In the genomic region with DNA sequence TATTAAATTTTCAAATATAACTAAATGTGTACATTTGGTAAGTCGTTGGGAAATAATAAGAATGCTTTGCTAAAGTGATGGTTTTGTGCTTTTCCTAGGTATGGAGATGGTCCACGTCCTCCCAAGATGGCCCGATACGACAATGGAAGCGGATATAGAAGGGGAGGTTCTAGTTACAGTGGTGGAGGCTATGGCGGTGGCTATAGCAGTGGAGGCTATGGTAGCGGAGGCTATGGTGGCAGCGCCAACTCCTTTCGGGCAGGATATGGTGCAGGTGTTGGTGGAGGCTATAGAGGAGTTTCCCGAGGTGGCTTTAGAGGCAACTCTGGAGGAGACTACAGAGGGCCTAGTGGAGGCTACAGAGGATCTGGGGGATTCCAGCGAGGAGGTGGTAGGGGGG, we compare ENCODE assay signal across 2 cellular contexts.
TF ChIP-seq lines count a peak whose summit lies in the region.

No MANE protein-coding gene starts in this region.

TF ChIP-seq in HEK293, 187 proteins besides CTCF, POLR2A, EP300 and RAD21:
- TF ChIP-seq, protein P1, sequence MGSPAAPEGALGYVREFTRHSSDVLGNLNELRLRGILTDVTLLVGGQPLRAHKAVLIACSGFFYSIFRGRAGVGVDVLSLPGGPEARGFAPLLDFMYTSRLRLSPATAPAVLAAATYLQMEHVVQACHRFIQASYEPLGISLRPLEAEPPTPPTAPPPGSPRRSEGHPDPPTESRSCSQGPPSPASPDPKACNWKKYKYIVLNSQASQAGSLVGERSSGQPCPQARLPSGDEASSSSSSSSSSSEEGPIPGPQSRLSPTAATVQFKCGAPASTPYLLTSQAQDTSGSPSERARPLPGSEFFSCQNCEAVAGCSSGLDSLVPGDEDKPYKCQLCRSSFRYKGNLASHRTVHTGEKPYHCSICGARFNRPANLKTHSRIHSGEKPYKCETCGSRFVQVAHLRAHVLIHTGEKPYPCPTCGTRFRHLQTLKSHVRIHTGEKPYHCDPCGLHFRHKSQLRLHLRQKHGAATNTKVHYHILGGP (tag by site-specific recombination; IDR thresholded peaks at IDR 0.05) = no peak
- TF ChIP-seq ZNF600 (tag by site-specific recombination; IDR thresholded peaks at IDR 0.05) = 0 out of 2 replicates have a peak, but pooled peaks have one; percentile 30
- TF ChIP-seq ZNF266 (tag by site-specific recombination; IDR thresholded peaks at IDR 0.05; ENCODE audit: low read depth) = no peak
- TF ChIP-seq ZNF202 (tag by site-specific recombination; IDR thresholded peaks at IDR 0.05; ENCODE audit: borderline replicate concordance) = peak; percentile 80; the same call in 1 of the 2 replicates

TF ChIP-seq in H1, 55 proteins besides CTCF, POLR2A, EP300 and RAD21:
- TF ChIP-seq JUND (IDR thresholded peaks at IDR 0.05; ENCODE audit: low read length) = no peak
- TF ChIP-seq POLR2AphosphoS5 (IDR thresholded peaks at IDR 0.05; ENCODE audit: low read depth, low read length) = peak; percentile 20; the same call in 1 of the 2 replicates
- no peak for TF ChIP-seq BCL11A (IDR thresholded peaks at IDR 0.05; ENCODE audit: low read depth in 2 of 2, low read length in 2 of 2)
- TF ChIP-seq BRCA1 (IDR thresholded peaks at IDR 0.05; ENCODE audit: low read depth, low read length) = no peak
TF ChIP-seq in H1: peak in this region for 1.
